In genomic region chr18:48847807-48848486, GRCh38 we compare ENCODE assay signal across 3 cellular contexts.
TF ChIP-seq lines count a peak whose summit lies in the region.

No MANE protein-coding gene starts in this region.

TF ChIP-seq in SK-N-SH treated with all-trans-retinoic acid at 6 μM for 48 hours, 23 proteins besides CTCF, POLR2A, EP300 and RAD21 (continued from another document and continues in another):
- TF ChIP-seq ZNF70 (CRISPR knock-in tag; IDR thresholded peaks at IDR 0.05): no peak
- no peak for TF ChIP-seq CREB5 (CRISPR knock-in tag; IDR thresholded peaks at IDR 0.05; ENCODE audit: low read depth)
- no peak for TF ChIP-seq CSDC2 (CRISPR knock-in tag; IDR thresholded peaks at IDR 0.05)
- no peak for TF ChIP-seq POU6F1 (CRISPR knock-in tag; IDR thresholded peaks at IDR 0.05; ENCODE audit: borderline replicate concordance, low read depth)
- TF ChIP-seq TSHZ2 (CRISPR knock-in tag; IDR thresholded peaks at IDR 0.05): no peak
- no peak for TF ChIP-seq GLIS3 (CRISPR knock-in tag; IDR thresholded peaks at IDR 0.05)
- TF ChIP-seq ESRRG (CRISPR knock-in tag; IDR thresholded peaks at IDR 0.05): no peak
- no peak for TF ChIP-seq ARNTL (CRISPR knock-in tag; IDR thresholded peaks at IDR 0.05; ENCODE audit: borderline replicate concordance, low read depth)
- TF ChIP-seq ZNF565 (CRISPR knock-in tag; conservative IDR thresholded peaks at IDR 0.05; ENCODE audit: low read depth): no peak
- TF ChIP-seq ZFP3 (CRISPR knock-in tag; IDR thresholded peaks at IDR 0.05): no peak
- no peak for TF ChIP-seq TOX (CRISPR knock-in tag; IDR thresholded peaks at IDR 0.05; ENCODE audit: borderline replicate concordance)

TF ChIP-seq in SK-N-SH, 30 proteins besides CTCF, POLR2A, EP300 and RAD21 (continued from another document):
- TF ChIP-seq MXI1 (IDR thresholded peaks at IDR 0.05; ENCODE audit: low read depth, low read length) (no peak), RCOR1 (IDR thresholded peaks at IDR 0.05; ENCODE audit: low read length) (no peak), TAF1 (IDR thresholded peaks at IDR 0.05; ENCODE audit: borderline replicate concordance, low read depth, low read length) (no peak), FOSL2 (IDR thresholded peaks at IDR 0.05; ENCODE audit: borderline replicate concordance, low read depth) (no peak)

TF ChIP-seq in HepG2, 621 proteins besides CTCF, POLR2A, EP300 and RAD21:
- no peak for TF ChIP-seq ZMAT5 (CRISPR knock-in tag; IDR thresholded peaks at IDR 0.05; ENCODE audit: borderline replicate concordance, low read depth)
- TF ChIP-seq ISX (CRISPR knock-in tag; conservative IDR thresholded peaks at IDR 0.05): no peak
- no peak for TF ChIP-seq ZNF138 (CRISPR knock-in tag; IDR thresholded peaks at IDR 0.05; ENCODE audit: low read depth)
- peak; percentile 58 for TF ChIP-seq MAFF (IDR thresholded peaks at IDR 0.05; ENCODE audit: low read depth, low read length)
- no peak for TF ChIP-seq PAX8 (CRISPR knock-in tag; IDR thresholded peaks at IDR 0.05; ENCODE audit: borderline replicate concordance)
- TF ChIP-seq AGO2 (optimal IDR thresholded peaks at IDR 0.05; ENCODE audit: low read depth, low read length): peak; percentile 10
- TF ChIP-seq MAFK (conservative IDR thresholded peaks at IDR 0.05 in 1 of 2, IDR thresholded peaks at IDR 0.05 in 1 of 2; ENCODE audit: low read length in 2 of 2): peak; percentile 67 to 68
- TF ChIP-seq PAXIP1 (CRISPR knock-in tag; conservative IDR thresholded peaks at IDR 0.05): no peak
